Comparison of ENCODE assay signal across 1 cellular context in genomic region chr11:96151501-96151900, GRCh38.
TF ChIP-seq lines count a peak whose summit lies in the region.

No MANE protein-coding gene starts in this region.

TF ChIP-seq in IMR-90, 13 proteins besides CTCF, POLR2A, EP300 and RAD21:
- TF ChIP-seq NFE2L2 (IDR thresholded peaks at IDR 0.05; ENCODE audit: low read depth, low read length) (no peak), MXI1 (IDR thresholded peaks at IDR 0.05; ENCODE audit: borderline replicate concordance, low read depth, low read length) (no peak), RCOR1 (IDR thresholded peaks at IDR 0.05; ENCODE audit: insufficient replicate concordance, low read length) (no peak), ELK1 (IDR thresholded peaks at IDR 0.05; ENCODE audit: borderline replicate concordance, low read depth, low read length) (no peak), MAFK (IDR thresholded peaks at IDR 0.05; ENCODE audit: low read depth, low read length) (no peak), CEBPB (IDR thresholded peaks at IDR 0.05; ENCODE audit: low read depth, low read length) (no peak), BHLHE40 (IDR thresholded peaks at IDR 0.05; ENCODE audit: low read depth, low read length) (no peak), RFX5 (IDR thresholded peaks at IDR 0.05; ENCODE audit: low read depth, low read length) (no peak)
- TF ChIP-seq, protein P1, sequence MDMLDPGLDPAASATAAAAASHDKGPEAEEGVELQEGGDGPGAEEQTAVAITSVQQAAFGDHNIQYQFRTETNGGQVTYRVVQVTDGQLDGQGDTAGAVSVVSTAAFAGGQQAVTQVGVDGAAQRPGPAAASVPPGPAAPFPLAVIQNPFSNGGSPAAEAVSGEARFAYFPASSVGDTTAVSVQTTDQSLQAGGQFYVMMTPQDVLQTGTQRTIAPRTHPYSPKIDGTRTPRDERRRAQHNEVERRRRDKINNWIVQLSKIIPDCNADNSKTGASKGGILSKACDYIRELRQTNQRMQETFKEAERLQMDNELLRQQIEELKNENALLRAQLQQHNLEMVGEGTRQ (IDR thresholded peaks at IDR 0.05; ENCODE audit: low read depth, low read length) = no peak
